ENCODE assay signal across 22 cellular contexts in genomic region chrX:116111497-116111896, GRCh38. TPM values are rescaled to one million over a fixed set of nuclear protein-coding genes. Genes with fewer than 3 reads are reported as not detected.
"Had no signal": no experiment of that assay in that cellular context is flagged by ENCODE, and none has a peak within 500 bp of the region (broad histone marks: within the 10 kb centered on the region; RNA-seq: fewer than 3 reads in every experiment).

No MANE protein-coding gene starts in this region.

- H3K36me3 ChIP-seq: colonic mucosa, heart left ventricle, spleen had no signal

- H3K4me1 ChIP-seq: colonic mucosa, heart left ventricle, spleen had no signal

- H3K9me3 ChIP-seq: colonic mucosa had no signal

- H3K27me3 ChIP-seq: colonic mucosa, spleen had no signal

- DNase-seq: colonic mucosa; dermis blood vessel endothelial cell; effector CD4-positive, alpha-beta T cell; endodermal cell; heart left ventricle; hippocampal formation; kidney glomerular epithelial cell; mammary epithelial cell; natural killer cell; spleen; stimulated activated CD4-positive, alpha-beta T cell treated with anti-CD3 and anti-CD28 coated beads, Interleukin-15, amount 100 ng/mL, for 24 hours; stimulated activated CD4-positive, alpha-beta T cell treated with anti-CD3 and anti-CD28 coated beads, Interleukin-1b, Interleukin-23, amount 100 ng/mL, for 48 hours; stimulated activated CD4-positive, alpha-beta T cell treated with anti-CD3 and anti-CD28 coated beads, Interleukin-4, amount 100 ng/mL, for 24 hours; stimulated activated naive CD8-positive, alpha-beta T cell treated with anti-CD3 and anti-CD28 coated beads, Interleukin-15, amount 100 ng/mL, for 72 hours; trophoblast cell had no signal

- H3K4me3 ChIP-seq: colonic mucosa, heart left ventricle, spleen had no signal

- H3K27ac ChIP-seq: colonic mucosa, heart left ventricle, spleen had no signal

- ATAC-seq: heart left ventricle; left lobe of liver; natural killer cell; sciatic nerve; stimulated activated memory B cell treated with anti-CD40 and anti-IgM and Interleukin-4, amounts not matched to agents 10 μg/mL and 1 μg/mL and 100 μg/mL, for 72 hours; stimulated activated naive CD8-positive, alpha-beta T cell treated with anti-CD3 and anti-CD28 coated beads, Interleukin-15, amount 100 ng/mL, for 72 hours had no signal

RNA-seq across cellular contexts. Expression of gene AGTR2, which starts 59.0 kb away (rescaled TPM):
- polyA plus RNA-seq: endothelial cell of umbilical vein, esophagus, fibroblast of lung, mammary epithelial cell, spleen, urinary bladder had no signal
